Comparison of ENCODE assay signal across 8 cellular contexts in the genomic region with DNA sequence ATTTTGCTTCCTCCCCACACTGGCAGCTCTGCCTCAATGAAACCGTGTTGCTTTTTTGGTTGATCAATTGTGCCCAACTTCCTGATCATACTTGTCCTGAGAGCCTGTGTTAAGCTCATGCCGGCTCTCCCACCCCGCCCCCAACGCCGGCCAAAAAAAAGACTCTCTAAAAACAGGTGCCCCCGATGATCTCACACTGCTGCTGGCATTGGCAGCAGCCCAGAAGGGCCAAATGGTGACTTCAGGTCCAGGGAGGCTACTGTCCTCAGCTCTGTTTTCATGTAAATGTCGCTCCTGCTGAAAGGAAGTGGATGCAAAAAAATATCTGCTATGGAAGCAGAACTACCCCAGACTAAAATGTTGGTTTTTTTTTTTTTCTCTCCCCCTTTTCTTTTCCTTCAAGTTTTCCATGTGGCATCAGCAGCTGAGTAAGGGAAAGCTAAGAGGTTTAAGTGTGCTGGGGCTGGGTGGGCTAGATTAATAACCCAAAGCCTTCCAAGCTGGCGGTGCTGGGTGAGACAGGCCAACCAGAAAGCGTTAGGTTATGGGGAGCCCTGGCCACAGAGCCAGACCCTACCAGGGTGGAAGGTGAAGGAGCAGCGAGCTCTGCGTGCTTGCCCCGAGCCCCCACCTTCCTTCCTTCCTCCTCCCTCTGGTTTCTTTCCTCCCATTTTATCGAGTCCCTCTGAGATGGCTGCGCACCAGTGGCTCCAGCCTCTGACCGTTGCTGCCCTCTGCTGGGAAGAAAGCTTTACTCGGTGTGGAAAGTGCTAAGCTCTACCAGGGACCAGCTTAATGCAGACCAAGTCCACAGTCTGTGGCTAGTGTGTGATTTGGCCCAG.
DNase-seq lines count a peak whose midpoint lies in the region; ATAC-seq and TF ChIP-seq lines count a peak whose summit lies in the region.

No MANE protein-coding gene starts in this region.

- H3K4me3 Mint-ChIP-seq in activated CD4-positive, alpha-beta T cell treated with anti-CD3 and anti-CD28 coated beads for 36 hours: no peak overlapping the region

- CTCF ChIA-PET in activated CD4-positive, alpha-beta T cell treated with anti-CD3 and anti-CD28 coated beads for 36 hours (lab: Charles Lee): interaction anchor here (0.6 to 4.2 kb wide), 29 partner anchors 8 to 720 kb away, joined by 3 to 37 read pairs (median 4); no protein-coding TSS in a partner anchor

- peak; percentile 81 for TF ChIP-seq CTCF in AG10803 (conservative IDR thresholded peaks at IDR 0.05; ENCODE audit: low read length)

- peaks cover 2% of the 10 kb centered on the region for H3K27me3 Mint-ChIP-seq in activated CD4-positive, alpha-beta T cell treated with anti-CD3 and anti-CD28 coated beads for 36 hours

- no peak overlapping the region for H3K27ac Mint-ChIP-seq in activated CD4-positive, alpha-beta T cell treated with anti-CD3 and anti-CD28 coated beads for 36 hours

- peaks cover 6% of the 10 kb centered on the region for H3K4me1 Mint-ChIP-seq in activated CD4-positive, alpha-beta T cell treated with anti-CD3 and anti-CD28 coated beads for 36 hours

- H3K4me3 ChIP-seq in AG10803 (ENCODE audit: low read length): peak overlapping the region; percentile 48

- H3K9me3 Mint-ChIP-seq in activated CD4-positive, alpha-beta T cell treated with anti-CD3 and anti-CD28 coated beads for 36 hours (ENCODE audit: low read depth): no peaks in the 10 kb centered on the region

- POLR2A ChIA-PET in activated CD4-positive, alpha-beta T cell treated with anti-CD3 and anti-CD28 coated beads for 36 hours (lab: Charles Lee): interaction anchor here (0.5 kb wide), 1 partner anchor 790 kb away, joined by 4 read pairs; no protein-coding TSS in a partner anchor

- ATAC-seq in GM18868 (IDR thresholded peaks at IDR 0.05; ENCODE audit: unreplicated experiment) (peak; percentile 95), HG03135 (IDR thresholded peaks at IDR 0.05; ENCODE audit: unreplicated experiment) (peak; percentile 83), left lobe of liver (peak; percentile 99)
- ATAC-seq in activated CD4-positive, alpha-beta T cell treated with anti-CD3 and anti-CD28 coated beads for 36 hours: peak; percentile 92

- DNase-seq in AG10803 (ENCODE audit: low read depth): peak; percentile 68
- peak; percentile 94 for DNase-seq in NCI-H2196 (lab: John Stamatoyannopoulos, UW; ENCODE audit: unreplicated experiment)
- DNase-seq in activated CD4-positive, alpha-beta T cell treated with anti-CD3 and anti-CD28 coated beads for 36 hours: peak; percentile 84
- peak; percentile 68 for DNase-seq in dedifferentiated amniotic fluid mesenchymal stem cell (ENCODE audit: extremely low spot score)
- DNase-seq in left lobe of liver (ENCODE audit: low spot score): peak; percentile 69
- peak; percentile 60 for DNase-seq in stimulated activated CD4-positive, alpha-beta T cell treated with anti-CD3 and anti-CD28 coated beads, Interleukin-4, amount 100 ng/mL, for 1 hour

- intact Hi-C loops in activated CD4-positive, alpha-beta T cell treated with anti-CD3 and anti-CD28 coated beads for 36 hours (cut with DNase I, micrococcal nuclease): loop anchor here (1.0 to 10.0 kb wide), 7 partner anchors 118 to 911 kb away; no protein-coding TSS in a partner anchor

- H3K36me3 Mint-ChIP-seq in activated CD4-positive, alpha-beta T cell treated with anti-CD3 and anti-CD28 coated beads for 36 hours (ENCODE audit: low read depth): no peaks in the 10 kb centered on the region

Comparison
In these comparisons a context has a peak if more than half of its experiments do, and no peak if none do; other contexts are left out.
1. Peak in every context shown above with its lines: DNase-seq, ATAC-seq and H3K4me3 ChIP-seq.